In the genomic region with DNA sequence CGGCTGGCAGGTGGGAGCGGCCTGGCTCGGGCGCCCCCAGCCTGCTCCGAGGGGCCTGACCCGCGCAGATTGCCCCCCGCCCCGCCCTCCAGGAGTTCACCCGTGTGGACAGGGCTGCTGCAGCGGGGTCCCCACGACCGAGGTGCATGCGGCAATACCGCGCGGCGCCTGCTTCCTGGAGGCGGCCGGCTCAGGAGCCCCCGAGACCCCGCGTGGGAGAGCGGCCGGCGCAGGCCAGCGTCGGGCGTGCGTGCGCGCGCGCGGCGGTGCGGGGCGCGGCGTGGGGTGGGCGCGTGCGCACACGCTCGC, we compare ENCODE assay signal across 1 cellular context.
TF ChIP-seq lines count a peak whose summit lies in the region.

No MANE protein-coding gene starts in this region.

TF ChIP-seq in A549, 52 proteins besides CTCF, POLR2A, EP300 and RAD21:
- TF ChIP-seq, protein P1, sequence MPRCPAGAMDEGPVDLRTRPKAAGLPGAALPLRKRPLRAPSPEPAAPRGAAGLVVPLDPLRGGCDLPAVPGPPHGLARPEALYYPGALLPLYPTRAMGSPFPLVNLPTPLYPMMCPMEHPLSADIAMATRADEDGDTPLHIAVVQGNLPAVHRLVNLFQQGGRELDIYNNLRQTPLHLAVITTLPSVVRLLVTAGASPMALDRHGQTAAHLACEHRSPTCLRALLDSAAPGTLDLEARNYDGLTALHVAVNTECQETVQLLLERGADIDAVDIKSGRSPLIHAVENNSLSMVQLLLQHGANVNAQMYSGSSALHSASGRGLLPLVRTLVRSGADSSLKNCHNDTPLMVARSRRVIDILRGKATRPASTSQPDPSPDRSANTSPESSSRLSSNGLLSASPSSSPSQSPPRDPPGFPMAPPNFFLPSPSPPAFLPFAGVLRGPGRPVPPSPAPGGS (IDR thresholded peaks at IDR 0.05), result no peak
- TF ChIP-seq HEYL (CRISPR knock-in tag; IDR thresholded peaks at IDR 0.05) (no peak), JUN (IDR thresholded peaks at IDR 0.05) (no peak), FOSB (CRISPR knock-in tag; IDR thresholded peaks at IDR 0.05) (no peak), ZNF302 (CRISPR knock-in tag; IDR thresholded peaks at IDR 0.05) (no peak), ESRRA (IDR thresholded peaks at IDR 0.05; ENCODE audit: borderline replicate concordance, low read length) (no peak), CEBPB (IDR thresholded peaks at IDR 0.05) (no peak), RFX5 (IDR thresholded peaks at IDR 0.05) (no peak)
- TF ChIP-seq, protein P2, sequence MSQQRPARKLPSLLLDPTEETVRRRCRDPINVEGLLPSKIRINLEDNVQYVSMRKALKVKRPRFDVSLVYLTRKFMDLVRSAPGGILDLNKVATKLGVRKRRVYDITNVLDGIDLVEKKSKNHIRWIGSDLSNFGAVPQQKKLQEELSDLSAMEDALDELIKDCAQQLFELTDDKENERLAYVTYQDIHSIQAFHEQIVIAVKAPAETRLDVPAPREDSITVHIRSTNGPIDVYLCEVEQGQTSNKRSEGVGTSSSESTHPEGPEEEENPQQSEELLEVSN (IDR thresholded peaks at IDR 0.05; ENCODE audit: borderline replicate concordance, low read depth), result no peak
